ENCODE assay signal across 1 cellular context in the genomic region with DNA sequence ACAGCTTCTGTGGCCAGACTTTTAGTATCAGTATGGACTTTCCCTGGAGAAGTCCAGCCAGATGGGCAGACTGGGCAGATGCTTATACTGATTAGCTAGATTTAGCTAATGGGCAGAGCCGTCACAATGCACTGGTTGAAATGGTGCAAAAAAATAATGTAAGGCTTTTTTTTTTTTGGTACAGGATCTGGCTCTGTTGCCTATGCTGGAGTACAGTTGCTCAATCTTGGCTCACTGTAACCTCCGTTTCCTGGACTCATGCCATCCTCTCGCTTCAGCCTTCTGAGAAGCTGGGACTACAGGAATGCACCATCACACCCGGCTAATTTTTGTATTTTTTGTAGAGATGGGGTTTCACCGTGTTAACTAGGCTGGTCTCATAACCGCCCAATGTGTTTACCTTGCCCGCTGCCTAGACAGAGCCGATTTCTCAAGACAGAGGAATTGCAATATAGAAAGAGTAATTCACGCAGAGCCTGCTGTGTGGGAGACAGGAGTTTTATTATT.
A peak's percentile ranks its signal among the peaks of the same experiment; 100 is the strongest.
TF ChIP-seq lines count a peak whose summit lies in the region.

No MANE protein-coding gene starts in this region.

TF ChIP-seq in K562, 482 proteins besides CTCF, POLR2A, EP300 and RAD21:
- no peak for TF ChIP-seq SLC30A9 (CRISPR knock-in tag; IDR thresholded peaks at IDR 0.05)
- TF ChIP-seq, protein P1, sequence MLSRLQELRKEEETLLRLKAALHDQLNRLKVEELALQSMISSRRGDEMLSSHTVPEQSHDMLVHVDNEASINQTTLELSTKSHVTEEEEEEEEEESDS (CRISPR knock-in tag; IDR thresholded peaks at IDR 0.05), result no peak
- no peak for TF ChIP-seq ZSCAN29 (IDR thresholded peaks at IDR 0.05)
- TF ChIP-seq RFX7 (CRISPR knock-in tag; IDR thresholded peaks at IDR 0.05), result 0 out of 2 replicates have a peak, but pooled peaks have one; percentile 10
- TF ChIP-seq ZNF24 (IDR thresholded peaks at IDR 0.05), result no peak
- no peak for TF ChIP-seq TFAM (CRISPR knock-in tag; conservative IDR thresholded peaks at IDR 0.05)
- TF ChIP-seq, protein P2, sequence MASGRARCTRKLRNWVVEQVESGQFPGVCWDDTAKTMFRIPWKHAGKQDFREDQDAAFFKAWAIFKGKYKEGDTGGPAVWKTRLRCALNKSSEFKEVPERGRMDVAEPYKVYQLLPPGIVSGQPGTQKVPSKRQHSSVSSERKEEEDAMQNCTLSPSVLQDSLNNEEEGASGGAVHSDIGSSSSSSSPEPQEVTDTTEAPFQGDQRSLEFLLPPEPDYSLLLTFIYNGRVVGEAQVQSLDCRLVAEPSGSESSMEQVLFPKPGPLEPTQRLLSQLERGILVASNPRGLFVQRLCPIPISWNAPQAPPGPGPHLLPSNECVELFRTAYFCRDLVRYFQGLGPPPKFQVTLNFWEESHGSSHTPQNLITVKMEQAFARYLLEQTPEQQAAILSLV (tag; IDR thresholded peaks at IDR 0.05), result 0 out of 2 replicates have a peak, but pooled peaks have one; percentile 32
- no peak for TF ChIP-seq STAT5A (IDR thresholded peaks at IDR 0.05; ENCODE audit: borderline replicate concordance, low read length)
- TF ChIP-seq, protein P3, sequence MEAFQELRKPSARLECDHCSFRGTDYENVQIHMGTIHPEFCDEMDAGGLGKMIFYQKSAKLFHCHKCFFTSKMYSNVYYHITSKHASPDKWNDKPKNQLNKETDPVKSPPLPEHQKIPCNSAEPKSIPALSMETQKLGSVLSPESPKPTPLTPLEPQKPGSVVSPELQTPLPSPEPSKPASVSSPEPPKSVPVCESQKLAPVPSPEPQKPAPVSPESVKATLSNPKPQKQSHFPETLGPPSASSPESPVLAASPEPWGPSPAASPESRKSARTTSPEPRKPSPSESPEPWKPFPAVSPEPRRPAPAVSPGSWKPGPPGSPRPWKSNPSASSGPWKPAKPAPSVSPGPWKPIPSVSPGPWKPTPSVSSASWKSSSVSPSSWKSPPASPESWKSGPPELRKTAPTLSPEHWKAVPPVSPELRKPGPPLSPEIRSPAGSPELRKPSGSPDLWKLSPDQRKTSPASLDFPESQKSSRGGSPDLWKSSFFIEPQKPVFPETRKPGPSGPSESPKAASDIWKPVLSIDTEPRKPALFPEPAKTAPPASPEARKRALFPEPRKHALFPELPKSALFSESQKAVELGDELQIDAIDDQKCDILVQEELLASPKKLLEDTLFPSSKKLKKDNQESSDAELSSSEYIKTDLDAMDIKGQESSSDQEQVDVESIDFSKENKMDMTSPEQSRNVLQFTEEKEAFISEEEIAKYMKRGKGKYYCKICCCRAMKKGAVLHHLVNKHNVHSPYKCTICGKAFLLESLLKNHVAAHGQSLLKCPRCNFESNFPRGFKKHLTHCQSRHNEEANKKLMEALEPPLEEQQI (IDR thresholded peaks at IDR 0.05), result no peak
- TF ChIP-seq FIP1L1 (IDR thresholded peaks at IDR 0.05; ENCODE audit: low read depth, low read length, poor library complexity, severe bottlenecking), result no peak
- no peak for TF ChIP-seq GTF2F1 (IDR thresholded peaks at IDR 0.05; ENCODE audit: low read depth, low read length)
- TF ChIP-seq, protein P4, sequence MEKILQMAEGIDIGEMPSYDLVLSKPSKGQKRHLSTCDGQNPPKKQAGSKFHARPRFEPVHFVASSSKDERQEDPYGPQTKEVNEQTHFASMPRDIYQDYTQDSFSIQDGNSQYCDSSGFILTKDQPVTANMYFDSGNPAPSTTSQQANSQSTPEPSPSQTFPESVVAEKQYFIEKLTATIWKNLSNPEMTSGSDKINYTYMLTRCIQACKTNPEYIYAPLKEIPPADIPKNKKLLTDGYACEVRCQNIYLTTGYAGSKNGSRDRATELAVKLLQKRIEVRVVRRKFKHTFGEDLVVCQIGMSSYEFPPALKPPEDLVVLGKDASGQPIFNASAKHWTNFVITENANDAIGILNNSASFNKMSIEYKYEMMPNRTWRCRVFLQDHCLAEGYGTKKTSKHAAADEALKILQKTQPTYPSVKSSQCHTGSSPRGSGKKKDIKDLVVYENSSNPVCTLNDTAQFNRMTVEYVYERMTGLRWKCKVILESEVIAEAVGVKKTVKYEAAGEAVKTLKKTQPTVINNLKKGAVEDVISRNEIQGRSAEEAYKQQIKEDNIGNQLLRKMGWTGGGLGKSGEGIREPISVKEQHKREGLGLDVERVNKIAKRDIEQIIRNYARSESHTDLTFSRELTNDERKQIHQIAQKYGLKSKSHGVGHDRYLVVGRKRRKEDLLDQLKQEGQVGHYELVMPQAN (IDR thresholded peaks at IDR 0.05; ENCODE audit: borderline replicate concordance), result no peak
- TF ChIP-seq E2F3 (CRISPR knock-in tag; IDR thresholded peaks at IDR 0.05), result no peak
- 0 out of 2 replicates have a peak, but pooled peaks have one; percentile 6 for TF ChIP-seq CXXC5 (CRISPR knock-in tag; IDR thresholded peaks at IDR 0.05)
- no peak for TF ChIP-seq ETV6 (IDR thresholded peaks at IDR 0.05; ENCODE audit: borderline replicate concordance in 1 of 2, low read depth in 2 of 2, low read length in 1 of 2)
- TF ChIP-seq ETV6 (CRISPR knock-in tag; IDR thresholded peaks at IDR 0.05; ENCODE audit: borderline replicate concordance), result 0 out of 2 replicates have a peak, but pooled peaks have one; percentile 37
- 0 out of 2 replicates have a peak, but pooled peaks have one; percentile 2 for TF ChIP-seq RBFOX2 (IDR thresholded peaks at IDR 0.05; ENCODE audit: low read depth, low read length)
- TF ChIP-seq TAF7 (tag; IDR thresholded peaks at IDR 0.05), result no peak
- TF ChIP-seq, protein P5, sequence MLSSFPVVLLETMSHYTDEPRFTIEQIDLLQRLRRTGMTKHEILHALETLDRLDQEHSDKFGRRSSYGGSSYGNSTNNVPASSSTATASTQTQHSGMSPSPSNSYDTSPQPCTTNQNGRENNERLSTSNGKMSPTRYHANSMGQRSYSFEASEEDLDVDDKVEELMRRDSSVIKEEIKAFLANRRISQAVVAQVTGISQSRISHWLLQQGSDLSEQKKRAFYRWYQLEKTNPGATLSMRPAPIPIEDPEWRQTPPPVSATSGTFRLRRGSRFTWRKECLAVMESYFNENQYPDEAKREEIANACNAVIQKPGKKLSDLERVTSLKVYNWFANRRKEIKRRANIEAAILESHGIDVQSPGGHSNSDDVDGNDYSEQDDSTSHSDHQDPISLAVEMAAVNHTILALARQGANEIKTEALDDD (IDR thresholded peaks at IDR 0.05), result no peak
- TF ChIP-seq FOXA1 (IDR thresholded peaks at IDR 0.05; ENCODE audit: borderline replicate concordance), result no peak
- peak; percentile 10; the same call in 1 of the 2 replicates for TF ChIP-seq KLF6 (CRISPR knock-in tag; IDR thresholded peaks at IDR 0.05; ENCODE audit: borderline replicate concordance)
- TF ChIP-seq FOXK1 (CRISPR knock-in tag; IDR thresholded peaks at IDR 0.05; ENCODE audit: borderline replicate concordance), result no peak
- no peak for TF ChIP-seq ZNF140 (CRISPR knock-in tag; IDR thresholded peaks at IDR 0.05)
- TF ChIP-seq, protein P6, sequence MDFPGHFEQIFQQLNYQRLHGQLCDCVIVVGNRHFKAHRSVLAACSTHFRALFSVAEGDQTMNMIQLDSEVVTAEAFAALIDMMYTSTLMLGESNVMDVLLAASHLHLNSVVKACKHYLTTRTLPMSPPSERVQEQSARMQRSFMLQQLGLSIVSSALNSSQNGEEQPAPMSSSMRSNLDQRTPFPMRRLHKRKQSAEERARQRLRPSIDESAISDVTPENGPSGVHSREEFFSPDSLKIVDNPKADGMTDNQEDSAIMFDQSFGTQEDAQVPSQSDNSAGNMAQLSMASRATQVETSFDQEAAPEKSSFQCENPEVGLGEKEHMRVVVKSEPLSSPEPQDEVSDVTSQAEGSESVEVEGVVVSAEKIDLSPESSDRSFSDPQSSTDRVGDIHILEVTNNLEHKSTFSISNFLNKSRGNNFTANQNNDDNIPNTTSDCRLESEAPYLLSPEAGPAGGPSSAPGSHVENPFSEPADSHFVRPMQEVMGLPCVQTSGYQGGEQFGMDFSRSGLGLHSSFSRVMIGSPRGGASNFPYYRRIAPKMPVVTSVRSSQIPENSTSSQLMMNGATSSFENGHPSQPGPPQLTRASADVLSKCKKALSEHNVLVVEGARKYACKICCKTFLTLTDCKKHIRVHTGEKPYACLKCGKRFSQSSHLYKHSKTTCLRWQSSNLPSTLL (IDR thresholded peaks at IDR 0.05), result no peak
- no peak for TF ChIP-seq NFRKB (IDR thresholded peaks at IDR 0.05; ENCODE audit: low read depth)
- peak; percentile 71 for TF ChIP-seq NFIC (IDR thresholded peaks at IDR 0.05)
- TF ChIP-seq ZNF282 (CRISPR knock-in tag; IDR thresholded peaks at IDR 0.05), result no peak
- TF ChIP-seq LCOR (CRISPR knock-in tag; IDR thresholded peaks at IDR 0.05), result no peak
- peak; percentile 4; the same call in 1 of the 2 replicates for TF ChIP-seq SMAD4 (CRISPR knock-in tag; conservative IDR thresholded peaks at IDR 0.05)
- no peak for TF ChIP-seq MCM2 (IDR thresholded peaks at IDR 0.05; ENCODE audit: low read depth)
- TF ChIP-seq ZNF3 (CRISPR knock-in tag; IDR thresholded peaks at IDR 0.05), result no peak
- no peak for TF ChIP-seq NR2C1 (IDR thresholded peaks at IDR 0.05)
- no peak for TF ChIP-seq NR2C1 (tag; IDR thresholded peaks at IDR 0.05)
- TF ChIP-seq GABPA (tag; conservative IDR thresholded peaks at IDR 0.05; ENCODE audit: low read depth), result no peak
- TF ChIP-seq ZKSCAN1 (IDR thresholded peaks at IDR 0.05; ENCODE audit: low read depth, low read length), result no peak
- TF ChIP-seq, protein P7, sequence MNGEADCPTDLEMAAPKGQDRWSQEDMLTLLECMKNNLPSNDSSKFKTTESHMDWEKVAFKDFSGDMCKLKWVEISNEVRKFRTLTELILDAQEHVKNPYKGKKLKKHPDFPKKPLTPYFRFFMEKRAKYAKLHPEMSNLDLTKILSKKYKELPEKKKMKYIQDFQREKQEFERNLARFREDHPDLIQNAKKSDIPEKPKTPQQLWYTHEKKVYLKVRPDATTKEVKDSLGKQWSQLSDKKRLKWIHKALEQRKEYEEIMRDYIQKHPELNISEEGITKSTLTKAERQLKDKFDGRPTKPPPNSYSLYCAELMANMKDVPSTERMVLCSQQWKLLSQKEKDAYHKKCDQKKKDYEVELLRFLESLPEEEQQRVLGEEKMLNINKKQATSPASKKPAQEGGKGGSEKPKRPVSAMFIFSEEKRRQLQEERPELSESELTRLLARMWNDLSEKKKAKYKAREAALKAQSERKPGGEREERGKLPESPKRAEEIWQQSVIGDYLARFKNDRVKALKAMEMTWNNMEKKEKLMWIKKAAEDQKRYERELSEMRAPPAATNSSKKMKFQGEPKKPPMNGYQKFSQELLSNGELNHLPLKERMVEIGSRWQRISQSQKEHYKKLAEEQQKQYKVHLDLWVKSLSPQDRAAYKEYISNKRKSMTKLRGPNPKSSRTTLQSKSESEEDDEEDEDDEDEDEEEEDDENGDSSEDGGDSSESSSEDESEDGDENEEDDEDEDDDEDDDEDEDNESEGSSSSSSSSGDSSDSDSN (IDR thresholded peaks at IDR 0.05; ENCODE audit: borderline replicate concordance in 1 of 2, low read depth in 2 of 2, low read length in 2 of 2), result no peak
- no peak for TF ChIP-seq POLR3G (IDR thresholded peaks at IDR 0.05; ENCODE audit: extremely low read depth, insufficient read length, insufficient replicate concordance)
- TF ChIP-seq, protein P8, sequence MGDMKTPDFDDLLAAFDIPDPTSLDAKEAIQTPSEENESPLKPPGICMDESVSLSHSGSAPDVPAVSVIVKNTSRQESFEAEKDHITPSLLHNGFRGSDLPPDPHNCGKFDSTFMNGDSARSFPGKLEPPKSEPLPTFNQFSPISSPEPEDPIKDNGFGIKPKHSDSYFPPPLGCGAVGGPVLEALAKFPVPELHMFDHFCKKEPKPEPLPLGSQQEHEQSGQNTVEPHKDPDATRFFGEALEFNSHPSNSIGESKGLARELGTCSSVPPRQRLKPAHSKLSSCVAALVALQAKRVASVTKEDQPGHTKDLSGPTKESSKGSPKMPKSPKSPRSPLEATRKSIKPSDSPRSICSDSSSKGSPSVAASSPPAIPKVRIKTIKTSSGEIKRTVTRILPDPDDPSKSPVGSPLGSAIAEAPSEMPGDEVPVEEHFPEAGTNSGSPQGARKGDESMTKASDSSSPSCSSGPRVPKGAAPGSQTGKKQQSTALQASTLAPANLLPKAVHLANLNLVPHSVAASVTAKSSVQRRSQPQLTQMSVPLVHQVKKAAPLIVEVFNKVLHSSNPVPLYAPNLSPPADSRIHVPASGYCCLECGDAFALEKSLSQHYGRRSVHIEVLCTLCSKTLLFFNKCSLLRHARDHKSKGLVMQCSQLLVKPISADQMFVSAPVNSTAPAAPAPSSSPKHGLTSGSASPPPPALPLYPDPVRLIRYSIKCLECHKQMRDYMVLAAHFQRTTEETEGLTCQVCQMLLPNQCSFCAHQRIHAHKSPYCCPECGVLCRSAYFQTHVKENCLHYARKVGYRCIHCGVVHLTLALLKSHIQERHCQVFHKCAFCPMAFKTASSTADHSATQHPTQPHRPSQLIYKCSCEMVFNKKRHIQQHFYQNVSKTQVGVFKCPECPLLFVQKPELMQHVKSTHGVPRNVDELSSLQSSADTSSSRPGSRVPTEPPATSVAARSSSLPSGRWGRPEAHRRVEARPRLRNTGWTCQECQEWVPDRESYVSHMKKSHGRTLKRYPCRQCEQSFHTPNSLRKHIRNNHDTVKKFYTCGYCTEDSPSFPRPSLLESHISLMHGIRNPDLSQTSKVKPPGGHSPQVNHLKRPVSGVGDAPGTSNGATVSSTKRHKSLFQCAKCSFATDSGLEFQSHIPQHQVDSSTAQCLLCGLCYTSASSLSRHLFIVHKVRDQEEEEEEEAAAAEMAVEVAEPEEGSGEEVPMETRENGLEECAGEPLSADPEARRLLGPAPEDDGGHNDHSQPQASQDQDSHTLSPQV (IDR thresholded peaks at IDR 0.05), result no peak
- TF ChIP-seq CEBPG (CRISPR knock-in tag; IDR thresholded peaks at IDR 0.05), result peak; percentile 46; the same call in 1 of the 2 replicates
- TF ChIP-seq CEBPG (tag; conservative IDR thresholded peaks at IDR 0.05 in 1 of 2, IDR thresholded peaks at IDR 0.05 in 1 of 2), result peak; percentile 81 to 95
- TF ChIP-seq CEBPB (tag; IDR thresholded peaks at IDR 0.05), result peak; percentile 90
- no peak for TF ChIP-seq CBX1 (IDR thresholded peaks at IDR 0.05; ENCODE audit: low read depth)
- TF ChIP-seq KLF1 (tag; IDR thresholded peaks at IDR 0.05), result no peak
- no peak for TF ChIP-seq CBX5 (IDR thresholded peaks at IDR 0.05; ENCODE audit: borderline replicate concordance, low read depth)
- no peak for TF ChIP-seq KLF10 (CRISPR knock-in tag; IDR thresholded peaks at IDR 0.05)
- no peak for TF ChIP-seq SMC3 (conservative IDR thresholded peaks at IDR 0.05; ENCODE audit: insufficient read depth, low read depth, low read length)
